ENCODE assay signal across 9 cellular contexts in the genomic region with DNA sequence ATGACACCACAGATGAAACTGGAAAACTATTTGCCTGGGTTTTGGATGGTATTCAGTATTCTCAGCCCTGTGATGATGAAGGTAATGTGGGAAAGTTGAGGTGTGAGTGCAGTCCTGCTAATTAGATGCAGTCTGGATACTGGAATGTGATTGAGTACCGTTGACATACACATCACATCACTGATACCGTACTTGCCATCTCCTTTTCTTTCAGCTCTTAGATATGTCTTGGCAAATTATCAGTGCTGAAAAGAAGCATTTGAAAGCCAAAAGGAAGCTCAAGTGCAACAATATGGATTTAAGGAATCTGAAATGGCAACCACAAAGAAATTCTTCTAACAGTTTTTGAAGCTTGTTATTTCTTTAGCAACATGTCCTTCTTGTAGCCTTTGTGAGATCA.
"Had no signal": no experiment of that assay in that cellular context is flagged by ENCODE, and none has a peak within 500 bp of the region (broad histone marks: within the 10 kb centered on the region; RNA-seq: fewer than 3 reads in every experiment).

No MANE protein-coding gene starts in this region.

- H3K27ac Mint-ChIP-seq: GM23338, H9 had no signal

- H3K27ac ChIP-seq: HL-60 had no signal

- FAIRE-seq: H1, H54, HepG2, K562 had no signal

- ATAC-seq: GM23338, HepG2, K562 had no signal

- H2AFZ ChIP-seq: GM23338 had no signal

- H3K4me2 ChIP-seq: GM23338 had no signal

- H3K4me3 ChIP-seq: GM23338, K562 had no signal

- H3K4me3 Mint-ChIP-seq: GM23338, H9 had no signal

- H3K9me3 Mint-ChIP-seq: GM23338 had no signal

- DNase-seq: H9, HCEC 1CT, KG1 had no signal
